8 cellular contexts compared by ENCODE assay signal in genomic region chr10:124565565-124566221, GRCh38.
DNase-seq lines count a peak whose midpoint lies in the region; ATAC-seq and TF ChIP-seq lines count a peak whose summit lies in the region.

No MANE protein-coding gene starts in this region.

- H3K4me3 Mint-ChIP-seq in effector memory CD8-positive, alpha-beta T cell: peak overlapping the region in 1 of 2 donors; percentile 38

- no peak overlapping the region for H3K4me3 ChIP-seq in WI38 (ENCODE audit: low read depth, low read length)

- peaks cover 0 to 5% of the 10 kb centered on the region in 2 donors for H3K4me1 Mint-ChIP-seq in effector memory CD8-positive, alpha-beta T cell (ENCODE audit: low read depth in 2 of 2)

- TF ChIP-seq CTCF in AG09319 (IDR thresholded peaks at IDR 0.05; ENCODE audit: low read depth, low read length) (peak; percentile 4), WI38 (IDR thresholded peaks at IDR 0.05; ENCODE audit: low read depth, low read length) (0 out of 2 replicates have a peak, but pooled peaks have one; percentile 13)

- ATAC-seq in HG02571 (IDR thresholded peaks at IDR 0.05; ENCODE audit: unreplicated experiment): no peak
- no peak for ATAC-seq in HG03045 (IDR thresholded peaks at IDR 0.05; ENCODE audit: unreplicated experiment)
- no peak for ATAC-seq in GM19397 (IDR thresholded peaks at IDR 0.05; ENCODE audit: unreplicated experiment)
- no peak for ATAC-seq in effector memory CD8-positive, alpha-beta T cell (replicated peaks)

- no peaks in the 10 kb centered on the region for H3K27me3 Mint-ChIP-seq in effector memory CD8-positive, alpha-beta T cell

- no peaks in the 10 kb centered on the region for H3K9me3 Mint-ChIP-seq in effector memory CD8-positive, alpha-beta T cell

- H3K36me3 Mint-ChIP-seq in effector memory CD8-positive, alpha-beta T cell (ENCODE audit: insufficient read depth): peaks cover 2% of the 10 kb centered on the region

- no peak overlapping the region for H3K27ac Mint-ChIP-seq in effector memory CD8-positive, alpha-beta T cell

- DNase-seq in AG09319 (ENCODE audit: extremely low read depth, low read depth): no peak
- peak; percentile 41 for DNase-seq in HuH-7.5 (ENCODE audit: low spot score)
- DNase-seq in left kidney (ENCODE audit: low read depth, low spot score): peak; percentile 91
- no peak for DNase-seq in effector memory CD8-positive, alpha-beta T cell

Comparison
In these comparisons a context has a peak if more than half of its experiments do, and no peak if none do; other contexts are left out.
1. DNase-seq: peak in HuH-7.5 (single experiment) and left kidney (single experiment); none in AG09319 (single experiment) and effector memory CD8-positive, alpha-beta T cell (0 of 3).